Comparison of ENCODE assay signal across 8 cellular contexts in genomic region chr3:30934208-30934550, GRCh38. TPM values are rescaled to one million over a fixed set of nuclear protein-coding genes. Genes with fewer than 3 reads are reported as not detected.
DNase-seq lines count a peak whose midpoint lies in the region; ATAC-seq and TF ChIP-seq lines count a peak whose summit lies in the region.
"Had no signal": no experiment of that assay in that cellular context is flagged by ENCODE, and none has a peak within 500 bp of the region (broad histone marks: within the 10 kb centered on the region; RNA-seq: fewer than 3 reads in every experiment).

No MANE protein-coding gene starts in this region.

- ATAC-seq in lower lobe of right lung (peak in 1 of 2 donors; percentile 69), HG03139 (IDR thresholded peaks at IDR 0.05; ENCODE audit: unreplicated experiment) (no peak)

- DNase-seq in GM10248 (ENCODE audit: extremely low spot score), result no peak
- peak; percentile 47 for DNase-seq in NCI-H1105 (lab: John Stamatoyannopoulos, UW)
- DNase-seq in astrocyte of the cerebellum (ENCODE audit: low read depth), result peak; percentile 48
- no peak for DNase-seq in lower lobe of right lung
- no peak for DNase-seq in activated effector memory CD4-positive, alpha-beta T cell treated with Interleukin-2 at 50 U/mL for 16 hours
- no peak for DNase-seq in activated CD4-positive, CD25-positive, alpha-beta regulatory T cell (lab: John Stamatoyannopoulos, UW)

- peaks cover 7% of the 10 kb centered on the region for H3K4me1 ChIP-seq in lower lobe of right lung

- no peak overlapping the region for H3K27ac ChIP-seq in lower lobe of right lung

- CTCF ChIA-PET in GM10248 (lab: Yijun Ruan, JAX), result interaction anchor here (0.7 to 1.9 kb wide), 17 partner anchors 9 to 835 kb away, joined by 3 to 9 read pairs (median 4); no protein-coding TSS in a partner anchor

- POLR2A ChIA-PET in GM10248 (lab: Yijun Ruan, JAX), result no interaction called here

- no peaks in the 10 kb centered on the region for H3K36me3 ChIP-seq in lower lobe of right lung

- no peaks in the 10 kb centered on the region for H3K27me3 ChIP-seq in lower lobe of right lung (ENCODE audit: low read depth)

- H3K4me3 ChIP-seq in astrocyte of the cerebellum (ENCODE audit: low read depth, low read length) (no peak overlapping the region), lower lobe of right lung (no peak overlapping the region)

- TF ChIP-seq CTCF in GM10248 (IDR thresholded peaks at IDR 0.05; ENCODE audit: control extremely low read depth, extremely low read depth, low read depth, missing control alignments) (peak; percentile 41), astrocyte of the cerebellum (IDR thresholded peaks at IDR 0.05; ENCODE audit: low read depth, low read length, missing control alignments) (peak; percentile 67), lower lobe of right lung (IDR thresholded peaks at IDR 0.05) (peak; percentile 49)

- in situ Hi-C loops in astrocyte of the cerebellum (cut with HindIII; ENCODE audit: low sequenced_read_pairs), result no loop called here

- intact Hi-C loops in lower lobe of right lung (cut with DNase I), result no loop called here

- no peaks in the 10 kb centered on the region for H3K9me3 ChIP-seq in lower lobe of right lung

RNA-seq across cellular contexts. Expression of gene GADL1, which starts 39.7 kb away (rescaled TPM):
- not detected for total RNA-seq in lower lobe of right lung
- total RNA-seq: T-helper 1 cell treated with Interleukin-12 subunit alpha and Interleukin-12 subunit beta and Interleukin-4 antibody, amounts not matched to agents 30 ng/mL and 1 ng/mL, for 36 hours had no signal

Comparison
In these comparisons a context has a peak if more than half of its experiments do, and no peak if none do; other contexts are left out.
1. DNase-seq: peak in NCI-H1105 (single experiment) and astrocyte of the cerebellum (single experiment); none in GM10248 (single experiment), lower lobe of right lung (single experiment), activated effector memory CD4-positive, alpha-beta T cell treated with Interleukin-2 at 50 U/mL for 16 hours (single experiment) and activated CD4-positive, CD25-positive, alpha-beta regulatory T cell (0 of 4).
2. Peak in every context shown above with its lines, with median percentiles within 50 percentile points of each other: CTCF ChIP-seq.